ENCODE assay signal across 24 cellular contexts in genomic region chr9:112325600-112325999, GRCh38. TPM values are rescaled to one million over a fixed set of nuclear protein-coding genes. Genes with fewer than 3 reads are reported as not detected.
A peak's percentile ranks its signal among the peaks of the same experiment; 100 is the strongest.
DNase-seq lines count a peak whose midpoint lies in the region; ATAC-seq and TF ChIP-seq lines count a peak whose summit lies in the region.
"Had no signal": no experiment of that assay in that cellular context is flagged by ENCODE, and none has a peak within 500 bp of the region (broad histone marks: within the 10 kb centered on the region; RNA-seq: fewer than 3 reads in every experiment).

No MANE protein-coding gene starts in this region.

- peaks cover 16% of the 10 kb centered on the region for H3K9me3 Mint-ChIP-seq in activated CD4-positive, alpha-beta T cell treated with anti-CD3 and anti-CD28 coated beads for 36 hours (ENCODE audit: low read depth)
- H3K9me3 Mint-ChIP-seq in activated B cell treated with CpG ODN at 0.5 μM for 24 hours = peaks cover 10% of the 10 kb centered on the region
- peaks cover 8% of the 10 kb centered on the region for H3K9me3 Mint-ChIP-seq in memory B cell
- H3K9me3 Mint-ChIP-seq in CD14-positive monocyte = peaks cover 0 to 2% (median 0%) of the 10 kb centered on the region in 7 donors

- WGBS in prostate gland = 67% methylated on average over 8 of the region's 8 CpGs
- WGBS in gastroesophageal sphincter (ENCODE audit: low coverage in 1 of 2), 2 donors = 93 to 100% methylated on average over 3 to 5 of the region's 8 CpGs

- POLR2A ChIA-PET in activated CD4-positive, alpha-beta T cell treated with anti-CD3 and anti-CD28 coated beads for 36 hours (lab: Charles Lee) = interaction anchor here (0.6 kb wide), 1 partner anchor 1084 kb away, joined by 3 read pairs; no protein-coding TSS in a partner anchor
- POLR2A ChIA-PET in activated B cell treated with CpG ODN at 0.5 μM for 24 hours (lab: Charles Lee) = interaction anchor here (0.6 to 1.4 kb wide), 5 partner anchors 10 to 695 kb away, joined by 3 to 6 read pairs (median 3); partner anchors contain the start of gene DNAJC25

- H3K4me3 ChIP-seq in prostate gland = no peak overlapping the region
- no peak overlapping the region for H3K4me3 ChIP-seq in gastroesophageal sphincter
- H3K4me3 ChIP-seq: colonic mucosa, SK-N-MC, smooth muscle cell, stomach, transverse colon had no signal

- H3K36me3 ChIP-seq in prostate gland (no peaks in the 10 kb centered on the region), gastroesophageal sphincter (no peaks in the 10 kb centered on the region)
- H3K36me3 ChIP-seq: colonic mucosa, transverse colon had no signal

- no peak overlapping the region for H3K4me3 Mint-ChIP-seq in activated CD4-positive, alpha-beta T cell treated with anti-CD3 and anti-CD28 coated beads for 36 hours
- H3K4me3 Mint-ChIP-seq in activated B cell treated with CpG ODN at 0.5 μM for 24 hours (no peak overlapping the region), memory B cell (no peak overlapping the region), CD14-positive monocyte (no peak overlapping the region)
- H3K4me3 Mint-ChIP-seq: activated naive CD8-positive, alpha-beta T cell treated with anti-CD3 and anti-CD28 coated beads, Interleukin-2, amount 10 ng/mL, durations not matched to agents 7 days and 5 days; neural crest cell had no signal

- no peak for DNase-seq in activated CD4-positive, alpha-beta T cell treated with anti-CD3 and anti-CD28 coated beads for 36 hours
- DNase-seq in activated CD4-positive, alpha-beta T cell treated with anti-CD3 and anti-CD28 coated beads, Interleukin-2, amount 50 U/mL, for 4 hours = no peak
- DNase-seq in activated B cell treated with CpG ODN at 0.5 μM for 24 hours (no peak), memory B cell (ENCODE audit: low spot score in 2 of 2) (no peak), prostate gland (ENCODE audit: low spot score) (peak; percentile 12), CD14-positive monocyte (ENCODE audit: low spot score) (no peak)
- DNase-seq: activated naive CD8-positive, alpha-beta T cell treated with anti-CD3 and anti-CD28 coated beads, Interleukin-2, amount 10 ng/mL, durations not matched to agents 7 days and 5 days; activated T-cell treated with anti-CD3 and anti-CD28 coated beads, Interleukin-2, amount 50 U/mL, for 72 hours; colonic mucosa; H7; hippocampal formation; mammary epithelial cell; NK-92 treated with Interleukin-12 subunit alpha and Interleukin-12 subunit beta, amount 100 ng/mL, for 24 hours; stimulated activated CD4-positive, alpha-beta T cell treated with anti-CD3 and anti-CD28 coated beads, Interleukin-2, amount 100 ng/mL, for 48 hours; stomach; transverse colon; WERI-Rb-1 had no signal

- no peaks in the 10 kb centered on the region for H3K9me3 ChIP-seq in prostate gland
- no peaks in the 10 kb centered on the region for H3K9me3 ChIP-seq in gastroesophageal sphincter
- H3K9me3 ChIP-seq: colonic mucosa, stomach, transverse colon had no signal

- H3K27ac ChIP-seq in prostate gland (no peak overlapping the region), gastroesophageal sphincter (no peak overlapping the region)
- H3K27ac ChIP-seq: 22Rv1, colonic mucosa, transverse colon, WERI-Rb-1 had no signal

- H3K4me1 ChIP-seq in prostate gland (replicated peaks) (no peaks in the 10 kb centered on the region), gastroesophageal sphincter (peaks cover 0 to 28% (median 0%) of the 10 kb centered on the region in 3 donors)

- ATAC-seq in activated CD4-positive, alpha-beta T cell treated with anti-CD3 and anti-CD28 coated beads for 36 hours = no peak
- ATAC-seq in activated B cell treated with CpG ODN at 0.5 μM for 24 hours (ENCODE audit: low read depth) = no peak
- ATAC-seq in memory B cell (ENCODE audit: low read depth) = no peak
- no peak for ATAC-seq in HG02938 (IDR thresholded peaks at IDR 0.05; ENCODE audit: unreplicated experiment)
- ATAC-seq in gastroesophageal sphincter = no peak
- ATAC-seq: activated T-cell treated with anti-CD3 and anti-CD28 coated beads, Interleukin-2, amount 50 U/mL, for 72 hours had no signal

- H3K27ac Mint-ChIP-seq in activated CD4-positive, alpha-beta T cell treated with anti-CD3 and anti-CD28 coated beads for 36 hours = peak overlapping the region; percentile 61
- H3K27ac Mint-ChIP-seq in activated B cell treated with CpG ODN at 0.5 μM for 24 hours (peak overlapping the region; percentile 42), memory B cell (peak overlapping the region; percentile 65), CD14-positive monocyte (peak overlapping the region in 3 of 7 donors; percentile 30 to 86 (median 76))
- H3K27ac Mint-ChIP-seq: activated T-cell treated with anti-CD3 and anti-CD28 coated beads, Interleukin-2, amount 50 U/mL, for 72 hours had no signal

- H3K36me3 Mint-ChIP-seq in activated CD4-positive, alpha-beta T cell treated with anti-CD3 and anti-CD28 coated beads for 36 hours (ENCODE audit: low read depth) = peaks cover 33% of the 10 kb centered on the region
- peaks cover 36% of the 10 kb centered on the region for H3K36me3 Mint-ChIP-seq in activated B cell treated with CpG ODN at 0.5 μM for 24 hours (ENCODE audit: low read depth)
- H3K36me3 Mint-ChIP-seq in memory B cell = peaks cover 26% of the 10 kb centered on the region
- peaks cover 13 to 20% of the 10 kb centered on the region in 2 donors for H3K36me3 Mint-ChIP-seq in CD14-positive monocyte

- TF ChIP-seq CTCF in activated B cell treated with CpG ODN at 0.5 μM for 24 hours (IDR thresholded peaks at IDR 0.05) (no peak), prostate gland (IDR thresholded peaks at IDR 0.05) (no peak), gastroesophageal sphincter (IDR thresholded peaks at IDR 0.05) (no peak), CD14-positive monocyte (IDR thresholded peaks at IDR 0.05) (no peak)

- CTCF ChIA-PET in activated CD4-positive, alpha-beta T cell treated with anti-CD3 and anti-CD28 coated beads for 36 hours (lab: Charles Lee) = interaction anchor here (1.1 kb wide), 1 partner anchor 18 kb away, joined by 5 read pairs; no protein-coding TSS in a partner anchor
- CTCF ChIA-PET in activated B cell treated with CpG ODN at 0.5 μM for 24 hours (lab: Charles Lee) = no interaction called here

- no peaks in the 10 kb centered on the region for H3K27me3 ChIP-seq in prostate gland (replicated peaks; ENCODE audit: insufficient read depth)
- H3K27me3 ChIP-seq in gastroesophageal sphincter = no peaks in the 10 kb centered on the region
- H3K27me3 ChIP-seq: colonic mucosa, stomach, transverse colon had no signal

- intact Hi-C loops in activated CD4-positive, alpha-beta T cell treated with anti-CD3 and anti-CD28 coated beads for 36 hours (cut with DNase I, micrococcal nuclease) = loop anchor here in 1 of 2 experiments (5.0 kb wide), 1 partner anchor 43 kb away; no protein-coding TSS in a partner anchor
- intact Hi-C loops in activated B cell treated with CpG ODN at 0.5 μM for 24 hours (cut with micrococcal nuclease) = no loop called here
- intact Hi-C loops in prostate gland (cut with DNase I) = no loop called here
- intact Hi-C loops in CD14-positive monocyte (cut with micrococcal nuclease) = loop anchor here in 1 of 2 donors (5.0 kb wide), 1 partner anchor 52 kb away; no protein-coding TSS in a partner anchor

- peaks cover 62% of the 10 kb centered on the region for H3K4me1 Mint-ChIP-seq in activated CD4-positive, alpha-beta T cell treated with anti-CD3 and anti-CD28 coated beads for 36 hours
- peaks cover 80% of the 10 kb centered on the region for H3K4me1 Mint-ChIP-seq in activated B cell treated with CpG ODN at 0.5 μM for 24 hours
- H3K4me1 Mint-ChIP-seq in memory B cell = peaks cover 30% of the 10 kb centered on the region
- peaks cover 39% of the 10 kb centered on the region for H3K4me1 Mint-ChIP-seq in CD14-positive monocyte

- TF ChIP-seq POLR2A in prostate gland (IDR thresholded peaks at IDR 0.05) = no peak
- TF ChIP-seq POLR2A in gastroesophageal sphincter (IDR thresholded peaks at IDR 0.05) = no peak

- H3K27me3 Mint-ChIP-seq in activated CD4-positive, alpha-beta T cell treated with anti-CD3 and anti-CD28 coated beads for 36 hours = no peaks in the 10 kb centered on the region
- no peaks in the 10 kb centered on the region for H3K27me3 Mint-ChIP-seq in activated B cell treated with CpG ODN at 0.5 μM for 24 hours
- no peaks in the 10 kb centered on the region for H3K27me3 Mint-ChIP-seq in memory B cell
- H3K27me3 Mint-ChIP-seq in CD14-positive monocyte (ENCODE audit: low read depth in 3 of 3) = no peaks in the 10 kb centered on the region
- H3K27me3 Mint-ChIP-seq: activated naive CD8-positive, alpha-beta T cell treated with anti-CD3 and anti-CD28 coated beads, Interleukin-2, amount 10 ng/mL, durations not matched to agents 7 days and 5 days; brain had no signal

- TF ChIP-seq EP300 in gastroesophageal sphincter (IDR thresholded peaks at IDR 0.05) = no peak

RNA-seq across cellular contexts. Expression of gene PTBP3, which starts 7.8 kb away (rescaled TPM):
- 100 to 1,000 TPM in 1 of 2 experiments, 10 to 100 TPM in 1; 98.9 to 176 TPM for total RNA-seq in activated CD4-positive, alpha-beta T cell treated with anti-CD3 and anti-CD28 coated beads for 36 hours
- total RNA-seq in activated B cell treated with CpG ODN at 0.5 μM for 24 hours = 106 and 125 TPM in 2 replicates
- 100 to 1,000 TPM in 1 of 2 donors, 10 to 100 TPM in 1; 56.6 to 140 TPM for total RNA-seq in prostate gland
- 10 to 100 TPM; 13.7 to 28.2 (median 24.6) TPM for total RNA-seq in gastroesophageal sphincter
- 10 to 100 TPM; 51.4 to 68.3 TPM for polyA plus RNA-seq in CD14-positive monocyte

RNA-seq across cellular contexts. Expression of gene HSDL2, which starts 54.3 kb away (rescaled TPM):
- total RNA-seq in activated CD4-positive, alpha-beta T cell treated with anti-CD3 and anti-CD28 coated beads for 36 hours = 10 to 100 TPM; 24.7 to 30.9 TPM
- 11.0 and 11.3 TPM in 2 replicates for total RNA-seq in activated B cell treated with CpG ODN at 0.5 μM for 24 hours
- 10 to 100 TPM; 22.2 to 25.2 TPM for total RNA-seq in prostate gland
- 10 to 100 TPM; 43.0 to 66.5 (median 60.9) TPM for total RNA-seq in gastroesophageal sphincter
- polyA plus RNA-seq in CD14-positive monocyte = 10 to 100 TPM; 26.9 to 34.8 TPM
